ENCODE assay signal across 1 cellular context in genomic region chr7:150778014-150778737, GRCh38.
A peak's percentile ranks its signal among the peaks of the same experiment; 100 is the strongest.
TF ChIP-seq lines count a peak whose summit lies in the region.

No MANE protein-coding gene starts in this region.

TF ChIP-seq in HepG2, 621 proteins besides CTCF, POLR2A, EP300 and RAD21 (continued from another document and continues in another):
- TF ChIP-seq THRA (CRISPR knock-in tag; IDR thresholded peaks at IDR 0.05; ENCODE audit: borderline replicate concordance) (peak; percentile 82; the same call in 1 of the 2 replicates), BHLHE40 (IDR thresholded peaks at IDR 0.05; ENCODE audit: low read length) (no peak), SOX13 (IDR thresholded peaks at IDR 0.05) (no peak), SOX13 (CRISPR knock-in tag; conservative IDR thresholded peaks at IDR 0.05 in 1 of 2, IDR thresholded peaks at IDR 0.05 in 1 of 2) (peak in 1 of 2 experiments; percentile 62; a peak in 1 of 4 replicates), HNF4A (CRISPR knock-in tag; IDR thresholded peaks at IDR 0.05) (peak; percentile 77), SOX5 (CRISPR knock-in tag; IDR thresholded peaks at IDR 0.05; ENCODE audit: borderline replicate concordance) (peak; percentile 41; the same call in 1 of the 2 replicates), ZBTB25 (CRISPR knock-in tag; IDR thresholded peaks at IDR 0.05) (no peak), GATAD2A (CRISPR knock-in tag; IDR thresholded peaks at IDR 0.05) (peak; percentile 52), PATZ1 (CRISPR knock-in tag; IDR thresholded peaks at IDR 0.05) (peak; percentile 34; the same call in 1 of the 2 replicates), HNF4G (IDR thresholded peaks at IDR 0.05; ENCODE audit: borderline replicate concordance, low read depth, low read length) (peak; percentile 37; the same call in 1 of the 2 replicates), HNF4G (CRISPR knock-in tag; IDR thresholded peaks at IDR 0.05; ENCODE audit: borderline replicate concordance, low read depth) (no peak), ZNF362 (CRISPR knock-in tag; IDR thresholded peaks at IDR 0.05; ENCODE audit: borderline replicate concordance) (peak; percentile 33; the same call in 1 of the 2 replicates), ZNF780A (CRISPR knock-in tag; IDR thresholded peaks at IDR 0.05) (no peak), SP140L (CRISPR knock-in tag; IDR thresholded peaks at IDR 0.05; ENCODE audit: borderline replicate concordance) (no peak), FOXO1 (CRISPR knock-in tag; IDR thresholded peaks at IDR 0.05) (peak; percentile 63; the same call in 1 of the 2 replicates), ZSCAN29 (CRISPR knock-in tag; conservative IDR thresholded peaks at IDR 0.05) (0 out of 2 replicates have a peak, but pooled peaks have one; percentile 24), AHDC1 (CRISPR knock-in tag; IDR thresholded peaks at IDR 0.05; ENCODE audit: borderline replicate concordance) (peak; percentile 64; the same call in 1 of the 2 replicates), TFE3 (CRISPR knock-in tag; IDR thresholded peaks at IDR 0.05) (0 out of 2 replicates have a peak, but pooled peaks have one; percentile 42), SSRP1 (CRISPR knock-in tag; IDR thresholded peaks at IDR 0.05) (no peak), NCOA2 (CRISPR knock-in tag; IDR thresholded peaks at IDR 0.05) (peak; percentile 85), IRF1 (CRISPR knock-in tag; IDR thresholded peaks at IDR 0.05; ENCODE audit: low read depth) (no peak), ZNF44 (CRISPR knock-in tag; IDR thresholded peaks at IDR 0.05) (no peak), SALL1 (CRISPR knock-in tag; IDR thresholded peaks at IDR 0.05) (peak; percentile 51), ZNF280D (CRISPR knock-in tag; IDR thresholded peaks at IDR 0.05) (no peak), SKIL (CRISPR knock-in tag; IDR thresholded peaks at IDR 0.05; ENCODE audit: borderline replicate concordance) (peak; percentile 56; the same call in 1 of the 2 replicates), NR2F6 (IDR thresholded peaks at IDR 0.05) (no peak), NR2F6 (CRISPR knock-in tag; IDR thresholded peaks at IDR 0.05) (peak; percentile 45; the same call in 1 of the 2 replicates), RXRB (CRISPR knock-in tag; IDR thresholded peaks at IDR 0.05; ENCODE audit: borderline replicate concordance) (peak; percentile 70), ARID5B (CRISPR knock-in tag; IDR thresholded peaks at IDR 0.05) (peak; percentile 57), RARA (CRISPR knock-in tag; IDR thresholded peaks at IDR 0.05) (peak; percentile 55; the same call in 1 of the 2 replicates)
